In the genomic region with DNA sequence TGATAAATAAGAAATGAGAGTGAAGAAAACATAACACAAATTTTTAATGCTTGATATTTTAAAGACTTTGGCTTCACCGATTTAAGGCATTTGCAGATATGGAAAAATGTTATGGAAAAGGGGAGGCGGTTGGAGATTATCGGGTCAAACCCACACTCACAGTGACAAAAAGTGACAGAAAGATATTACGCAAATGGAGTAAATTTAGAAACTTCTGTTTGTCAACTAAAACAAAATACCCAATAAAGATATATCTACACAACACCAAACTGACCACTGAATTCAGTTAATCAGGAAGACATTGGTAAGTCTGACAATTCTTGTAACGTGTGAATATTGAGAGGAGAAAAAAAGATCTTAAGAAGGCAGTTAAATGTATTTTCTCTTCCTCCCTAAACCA, we compare ENCODE assay signal across 1 cellular context.
TF ChIP-seq lines count a peak whose summit lies in the region.

No MANE protein-coding gene starts in this region.

TF ChIP-seq in K562, 482 proteins besides CTCF, POLR2A, EP300 and RAD21 (continued from another document and continues in another):
- TF ChIP-seq, protein P1, sequence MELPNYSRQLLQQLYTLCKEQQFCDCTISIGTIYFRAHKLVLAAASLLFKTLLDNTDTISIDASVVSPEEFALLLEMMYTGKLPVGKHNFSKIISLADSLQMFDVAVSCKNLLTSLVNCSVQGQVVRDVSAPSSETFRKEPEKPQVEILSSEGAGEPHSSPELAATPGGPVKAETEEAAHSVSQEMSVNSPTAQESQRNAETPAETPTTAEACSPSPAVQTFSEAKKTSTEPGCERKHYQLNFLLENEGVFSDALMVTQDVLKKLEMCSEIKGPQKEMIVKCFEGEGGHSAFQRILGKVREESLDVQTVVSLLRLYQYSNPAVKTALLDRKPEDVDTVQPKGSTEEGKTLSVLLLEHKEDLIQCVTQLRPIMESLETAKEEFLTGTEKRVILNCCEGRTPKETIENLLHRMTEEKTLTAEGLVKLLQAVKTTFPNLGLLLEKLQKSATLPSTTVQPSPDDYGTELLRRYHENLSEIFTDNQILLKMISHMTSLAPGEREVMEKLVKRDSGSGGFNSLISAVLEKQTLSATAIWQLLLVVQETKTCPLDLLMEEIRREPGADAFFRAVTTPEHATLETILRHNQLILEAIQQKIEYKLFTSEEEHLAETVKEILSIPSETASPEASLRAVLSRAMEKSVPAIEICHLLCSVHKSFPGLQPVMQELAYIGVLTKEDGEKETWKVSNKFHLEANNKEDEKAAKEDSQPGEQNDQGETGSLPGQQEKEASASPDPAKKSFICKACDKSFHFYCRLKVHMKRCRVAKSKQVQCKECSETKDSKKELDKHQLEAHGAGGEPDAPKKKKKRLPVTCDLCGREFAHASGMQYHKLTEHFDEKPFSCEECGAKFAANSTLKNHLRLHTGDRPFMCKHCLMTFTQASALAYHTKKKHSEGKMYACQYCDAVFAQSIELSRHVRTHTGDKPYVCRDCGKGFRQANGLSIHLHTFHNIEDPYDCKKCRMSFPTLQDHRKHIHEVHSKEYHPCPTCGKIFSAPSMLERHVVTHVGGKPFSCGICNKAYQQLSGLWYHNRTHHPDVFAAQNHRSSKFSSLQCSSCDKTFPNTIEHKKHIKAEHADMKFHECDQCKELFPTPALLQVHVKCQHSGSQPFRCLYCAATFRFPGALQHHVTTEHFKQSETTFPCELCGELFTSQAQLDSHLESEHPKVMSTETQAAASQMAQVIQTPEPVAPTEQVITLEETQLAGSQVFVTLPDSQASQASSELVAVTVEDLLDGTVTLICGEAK (IDR thresholded peaks at IDR 0.05): peak; percentile 70; the same call in 1 of the 2 replicates
- TF ChIP-seq, protein P1 (CRISPR knock-in tag; IDR thresholded peaks at IDR 0.05): no peak
- TF ChIP-seq NFE2 (IDR thresholded peaks at IDR 0.05; ENCODE audit: low read depth) (no peak), CREB1 (IDR thresholded peaks at IDR 0.05) (no peak), CREB1 (CRISPR knock-in tag; IDR thresholded peaks at IDR 0.05) (no peak), ATF1 (CRISPR knock-in tag; IDR thresholded peaks at IDR 0.05) (no peak), ATF1 (tag; IDR thresholded peaks at IDR 0.05) (no peak; the same call in 1 of the 2 replicates), TBL1XR1 (IDR thresholded peaks at IDR 0.05; ENCODE audit: low read length in 2 of 2) (peak in 1 of 2 experiments; percentile 86; a peak in 2 of 4 replicates), ZNF436 (CRISPR knock-in tag; IDR thresholded peaks at IDR 0.05) (no peak), SRSF1 (IDR thresholded peaks at IDR 0.05; ENCODE audit: low read depth, low read length) (no peak), PCBP2 (IDR thresholded peaks at IDR 0.05; ENCODE audit: low read depth, low read length, poor library complexity, severe bottlenecking) (no peak), NBN (IDR thresholded peaks at IDR 0.05; ENCODE audit: low read depth) (no peak), TCF7L2 (IDR thresholded peaks at IDR 0.05; ENCODE audit: low read depth, low read length) (no peak), MEF2D (tag; conservative IDR thresholded peaks at IDR 0.05; ENCODE audit: low read depth) (peak; percentile 94), EGR1 (conservative IDR thresholded peaks at IDR 0.05) (peak; percentile 49), GATAD2B (IDR thresholded peaks at IDR 0.05; ENCODE audit: borderline replicate concordance) (no peak), CEBPB (tag; IDR thresholded peaks at IDR 0.05) (peak; percentile 89), STAT5A (IDR thresholded peaks at IDR 0.05; ENCODE audit: borderline replicate concordance, low read length) (peak; percentile 50; the same call in 1 of the 2 replicates), GABPB1 (CRISPR knock-in tag; IDR thresholded peaks at IDR 0.05) (no peak), SAP30 (IDR thresholded peaks at IDR 0.05; ENCODE audit: borderline replicate concordance, insufficient read depth, low read depth, low read length, poor library complexity, severe bottlenecking) (no peak), ZNF24 (IDR thresholded peaks at IDR 0.05) (no peak), ZNF584 (CRISPR knock-in tag; IDR thresholded peaks at IDR 0.05; ENCODE audit: low read depth) (no peak)
- TF ChIP-seq, protein P2, sequence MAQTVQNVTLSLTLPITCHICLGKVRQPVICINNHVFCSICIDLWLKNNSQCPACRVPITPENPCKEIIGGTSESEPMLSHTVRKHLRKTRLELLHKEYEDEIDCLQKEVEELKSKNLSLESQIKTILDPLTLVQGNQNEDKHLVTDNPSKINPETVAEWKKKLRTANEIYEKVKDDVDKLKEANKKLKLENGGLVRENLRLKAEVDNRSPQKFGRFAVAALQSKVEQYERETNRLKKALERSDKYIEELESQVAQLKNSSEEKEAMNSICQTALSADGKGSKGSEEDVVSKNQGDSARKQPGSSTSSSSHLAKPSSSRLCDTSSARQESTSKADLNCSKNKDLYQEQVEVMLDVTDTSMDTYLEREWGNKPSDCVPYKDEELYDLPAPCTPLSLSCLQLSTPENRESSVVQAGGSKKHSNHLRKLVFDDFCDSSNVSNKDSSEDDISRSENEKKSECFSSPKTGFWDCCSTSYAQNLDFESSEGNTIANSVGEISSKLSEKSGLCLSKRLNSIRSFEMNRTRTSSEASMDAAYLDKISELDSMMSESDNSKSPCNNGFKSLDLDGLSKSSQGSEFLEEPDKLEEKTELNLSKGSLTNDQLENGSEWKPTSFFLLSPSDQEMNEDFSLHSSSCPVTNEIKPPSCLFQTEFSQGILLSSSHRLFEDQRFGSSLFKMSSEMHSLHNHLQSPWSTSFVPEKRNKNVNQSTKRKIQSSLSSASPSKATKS (CRISPR knock-in tag; IDR thresholded peaks at IDR 0.05): no peak
- TF ChIP-seq, protein P3, sequence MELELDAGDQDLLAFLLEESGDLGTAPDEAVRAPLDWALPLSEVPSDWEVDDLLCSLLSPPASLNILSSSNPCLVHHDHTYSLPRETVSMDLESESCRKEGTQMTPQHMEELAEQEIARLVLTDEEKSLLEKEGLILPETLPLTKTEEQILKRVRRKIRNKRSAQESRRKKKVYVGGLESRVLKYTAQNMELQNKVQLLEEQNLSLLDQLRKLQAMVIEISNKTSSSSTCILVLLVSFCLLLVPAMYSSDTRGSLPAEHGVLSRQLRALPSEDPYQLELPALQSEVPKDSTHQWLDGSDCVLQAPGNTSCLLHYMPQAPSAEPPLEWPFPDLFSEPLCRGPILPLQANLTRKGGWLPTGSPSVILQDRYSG (tag; conservative IDR thresholded peaks at IDR 0.05; ENCODE audit: low read depth): no peak
- TF ChIP-seq, protein P4, sequence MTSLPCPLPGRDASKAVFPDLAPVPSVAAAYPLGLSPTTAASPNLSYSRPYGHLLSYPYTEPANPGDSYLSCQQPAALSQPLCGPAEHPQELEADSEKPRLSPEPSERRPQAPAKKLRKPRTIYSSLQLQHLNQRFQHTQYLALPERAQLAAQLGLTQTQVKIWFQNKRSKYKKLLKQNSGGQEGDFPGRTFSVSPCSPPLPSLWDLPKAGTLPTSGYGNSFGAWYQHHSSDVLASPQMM (CRISPR knock-in tag; IDR thresholded peaks at IDR 0.05): no peak
- TF ChIP-seq, protein P5, sequence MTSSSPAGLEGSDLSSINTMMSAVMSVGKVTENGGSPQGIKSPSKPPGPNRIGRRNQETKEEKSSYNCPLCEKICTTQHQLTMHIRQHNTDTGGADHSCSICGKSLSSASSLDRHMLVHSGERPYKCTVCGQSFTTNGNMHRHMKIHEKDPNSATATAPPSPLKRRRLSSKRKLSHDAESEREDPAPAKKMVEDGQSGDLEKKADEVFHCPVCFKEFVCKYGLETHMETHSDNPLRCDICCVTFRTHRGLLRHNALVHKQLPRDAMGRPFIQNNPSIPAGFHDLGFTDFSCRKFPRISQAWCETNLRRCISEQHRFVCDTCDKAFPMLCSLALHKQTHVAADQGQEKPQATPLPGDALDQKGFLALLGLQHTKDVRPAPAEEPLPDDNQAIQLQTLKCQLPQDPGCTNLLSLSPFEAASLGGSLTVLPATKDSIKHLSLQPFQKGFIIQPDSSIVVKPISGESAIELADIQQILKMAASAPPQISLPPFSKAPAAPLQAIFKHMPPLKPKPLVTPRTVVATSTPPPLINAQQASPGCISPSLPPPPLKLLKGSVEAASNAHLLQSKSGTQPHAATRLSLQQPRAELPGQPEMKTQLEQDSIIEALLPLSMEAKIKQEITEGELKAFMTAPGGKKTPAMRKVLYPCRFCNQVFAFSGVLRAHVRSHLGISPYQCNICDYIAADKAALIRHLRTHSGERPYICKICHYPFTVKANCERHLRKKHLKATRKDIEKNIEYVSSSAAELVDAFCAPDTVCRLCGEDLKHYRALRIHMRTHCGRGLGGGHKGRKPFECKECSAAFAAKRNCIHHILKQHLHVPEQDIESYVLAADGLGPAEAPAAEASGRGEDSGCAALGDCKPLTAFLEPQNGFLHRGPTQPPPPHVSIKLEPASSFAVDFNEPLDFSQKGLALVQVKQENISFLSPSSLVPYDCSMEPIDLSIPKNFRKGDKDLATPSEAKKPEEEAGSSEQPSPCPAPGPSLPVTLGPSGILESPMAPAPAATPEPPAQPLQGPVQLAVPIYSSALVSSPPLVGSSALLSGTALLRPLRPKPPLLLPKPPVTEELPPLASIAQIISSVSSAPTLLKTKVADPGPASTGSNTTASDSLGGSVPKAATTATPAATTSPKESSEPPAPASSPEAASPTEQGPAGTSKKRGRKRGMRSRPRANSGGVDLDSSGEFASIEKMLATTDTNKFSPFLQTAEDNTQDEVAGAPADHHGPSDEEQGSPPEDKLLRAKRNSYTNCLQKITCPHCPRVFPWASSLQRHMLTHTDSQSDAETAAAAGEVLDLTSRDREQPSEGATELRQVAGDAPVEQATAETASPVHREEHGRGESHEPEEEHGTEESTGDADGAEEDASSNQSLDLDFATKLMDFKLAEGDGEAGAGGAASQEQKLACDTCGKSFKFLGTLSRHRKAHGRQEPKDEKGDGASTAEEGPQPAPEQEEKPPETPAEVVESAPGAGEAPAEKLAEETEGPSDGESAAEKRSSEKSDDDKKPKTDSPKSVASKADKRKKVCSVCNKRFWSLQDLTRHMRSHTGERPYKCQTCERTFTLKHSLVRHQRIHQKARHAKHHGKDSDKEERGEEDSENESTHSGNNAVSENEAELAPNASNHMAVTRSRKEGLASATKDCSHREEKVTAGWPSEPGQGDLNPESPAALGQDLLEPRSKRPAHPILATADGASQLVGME (CRISPR knock-in tag; IDR thresholded peaks at IDR 0.05): no peak
- TF ChIP-seq, protein P6, sequence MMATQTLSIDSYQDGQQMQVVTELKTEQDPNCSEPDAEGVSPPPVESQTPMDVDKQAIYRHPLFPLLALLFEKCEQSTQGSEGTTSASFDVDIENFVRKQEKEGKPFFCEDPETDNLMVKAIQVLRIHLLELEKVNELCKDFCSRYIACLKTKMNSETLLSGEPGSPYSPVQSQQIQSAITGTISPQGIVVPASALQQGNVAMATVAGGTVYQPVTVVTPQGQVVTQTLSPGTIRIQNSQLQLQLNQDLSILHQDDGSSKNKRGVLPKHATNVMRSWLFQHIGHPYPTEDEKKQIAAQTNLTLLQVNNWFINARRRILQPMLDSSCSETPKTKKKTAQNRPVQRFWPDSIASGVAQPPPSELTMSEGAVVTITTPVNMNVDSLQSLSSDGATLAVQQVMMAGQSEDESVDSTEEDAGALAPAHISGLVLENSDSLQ (IDR thresholded peaks at IDR 0.05): no peak; the same call in 1 of the 2 replicates
- TF ChIP-seq, protein P7, sequence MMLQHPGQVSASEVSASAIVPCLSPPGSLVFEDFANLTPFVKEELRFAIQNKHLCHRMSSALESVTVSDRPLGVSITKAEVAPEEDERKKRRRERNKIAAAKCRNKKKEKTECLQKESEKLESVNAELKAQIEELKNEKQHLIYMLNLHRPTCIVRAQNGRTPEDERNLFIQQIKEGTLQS (IDR thresholded peaks at IDR 0.05): no peak; the same call in 1 of the 2 replicates
- TF ChIP-seq, protein P7 (CRISPR knock-in tag; conservative IDR thresholded peaks at IDR 0.05): no peak
- TF ChIP-seq, protein P8, sequence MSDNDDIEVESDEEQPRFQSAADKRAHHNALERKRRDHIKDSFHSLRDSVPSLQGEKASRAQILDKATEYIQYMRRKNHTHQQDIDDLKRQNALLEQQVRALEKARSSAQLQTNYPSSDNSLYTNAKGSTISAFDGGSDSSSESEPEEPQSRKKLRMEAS (CRISPR knock-in tag; IDR thresholded peaks at IDR 0.05): no peak
- TF ChIP-seq, protein P9, sequence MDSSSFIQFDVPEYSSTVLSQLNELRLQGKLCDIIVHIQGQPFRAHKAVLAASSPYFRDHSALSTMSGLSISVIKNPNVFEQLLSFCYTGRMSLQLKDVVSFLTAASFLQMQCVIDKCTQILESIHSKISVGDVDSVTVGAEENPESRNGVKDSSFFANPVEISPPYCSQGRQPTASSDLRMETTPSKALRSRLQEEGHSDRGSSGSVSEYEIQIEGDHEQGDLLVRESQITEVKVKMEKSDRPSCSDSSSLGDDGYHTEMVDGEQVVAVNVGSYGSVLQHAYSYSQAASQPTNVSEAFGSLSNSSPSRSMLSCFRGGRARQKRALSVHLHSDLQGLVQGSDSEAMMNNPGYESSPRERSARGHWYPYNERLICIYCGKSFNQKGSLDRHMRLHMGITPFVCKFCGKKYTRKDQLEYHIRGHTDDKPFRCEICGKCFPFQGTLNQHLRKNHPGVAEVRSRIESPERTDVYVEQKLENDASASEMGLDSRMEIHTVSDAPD (CRISPR knock-in tag; IDR thresholded peaks at IDR 0.05): no peak
